20 cellular contexts compared by ENCODE assay signal in the genomic region with DNA sequence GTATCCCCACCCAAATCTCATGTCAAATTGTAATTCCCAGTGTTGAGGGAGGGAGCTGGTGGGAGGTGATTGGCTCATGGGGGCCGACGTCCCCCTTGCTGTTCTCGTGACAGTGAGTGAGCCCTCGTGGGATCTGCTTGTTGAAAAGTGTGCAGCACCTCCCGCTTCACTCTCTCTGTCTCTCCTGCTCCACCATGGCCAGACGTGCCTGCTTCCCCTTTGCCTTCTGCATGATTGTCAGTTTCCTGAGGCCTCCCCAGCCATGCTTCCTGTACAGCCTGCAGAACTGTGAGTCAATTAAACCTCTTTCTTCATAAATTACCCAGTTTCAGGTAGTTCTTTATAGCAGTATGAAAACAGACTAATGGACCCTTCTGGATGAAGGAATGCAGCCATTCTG. TPM values are rescaled to one million over a fixed set of nuclear protein-coding genes. Genes with fewer than 3 reads are reported as not detected.
"Had no signal": no experiment of that assay in that cellular context is flagged by ENCODE, and none has a peak within 500 bp of the region (broad histone marks: within the 10 kb centered on the region; RNA-seq: fewer than 3 reads in every experiment).

No MANE protein-coding gene starts in this region.

RNA-seq across cellular contexts. Expression of a gene that starts 56.9 kb away (rescaled TPM):
- total RNA-seq: activated CD4-positive, alpha-beta memory T cell treated with anti-CD3 and anti-CD28 coated beads for 36 hours; activated CD4-positive, alpha-beta T cell treated with anti-CD3 and anti-CD28 coated beads for 36 hours; activated CD4-positive, alpha-beta T cell treated with anti-CD3 and anti-CD28 coated beads, Interleukin-2, amount 10 ng/mL, durations not matched to agents 24 days and 14 days; activated CD8-positive, alpha-beta memory T cell treated with anti-CD3 and anti-CD28 coated beads for 36 hours; activated CD8-positive, alpha-beta memory T cell treated with anti-CD3 and anti-CD28 coated beads, Interleukin-2, amount 10 ng/mL, durations not matched to agents 7 days and 5 days; activated CD8-positive, alpha-beta T cell treated with anti-CD3 and anti-CD28 coated beads, Interleukin-2, amount 10 ng/mL, durations not matched to agents 7 days and 5 days; activated naive CD4-positive, alpha-beta T cell treated with anti-CD3 and anti-CD28 coated beads, Interleukin-2, amount 50 U/mL, for 72 hours; activated naive CD8-positive, alpha-beta T cell treated with anti-CD3 and anti-CD28 coated beads, Interleukin-2, amount 10 ng/mL, durations not matched to agents 7 days and 5 days; activated T-helper 1 cell treated with anti-CD3 and anti-CD28 coated beads, Interleukin-12 subunit alpha, Interleukin-12 subunit beta, Interleukin-2, Interleukin-4 antibody, amounts not matched to agents 30 ng/mL and 10 ng/mL and 1 ng/mL, durations not matched to agents 14 hours and 24 hours and 36 hours; activated T-helper 2 cell treated with anti-CD3 and anti-CD28 coated beads, Interferon-gamma antibody, Interleukin-2, Interleukin-4, amounts not matched to agents 10 μg/mL and 5 μg/mL and 100 μg/mL, durations not matched to agents 14 hours and 24 hours and 36 hours; ascending aorta; dermis microvascular lymphatic vessel endothelial cell; endothelial cell of umbilical vein; esophagus squamous epithelium; fibroblast of lung; fibroblast of villous mesenchyme; glomerular endothelial cell; heart right ventricle; hepatocyte; T-helper 17 cell had no signal
